2 cellular contexts compared by ENCODE assay signal in genomic region chr10:48296699-48297098, GRCh38.
TF ChIP-seq lines count a peak whose summit lies in the region.

No MANE protein-coding gene starts in this region.

TF ChIP-seq in GM23338, 12 proteins besides CTCF, POLR2A, EP300 and RAD21 (continued from another document):
- TF ChIP-seq ZNF462 (CRISPR knock-in tag; IDR thresholded peaks at IDR 0.05) (no peak), REST (IDR thresholded peaks at IDR 0.05; ENCODE audit: unreplicated experiment) (no peak), CREB1 (CRISPR knock-in tag; IDR thresholded peaks at IDR 0.05; ENCODE audit: low read depth) (no peak), NANOG (IDR thresholded peaks at IDR 0.05; ENCODE audit: borderline replicate concordance) (no peak), ZNF114 (CRISPR knock-in tag; IDR thresholded peaks at IDR 0.05) (no peak), STAT1 (IDR thresholded peaks at IDR 0.05; ENCODE audit: unreplicated experiment) (no peak), JUNB (IDR thresholded peaks at IDR 0.05; ENCODE audit: unreplicated experiment) (no peak)

TF ChIP-seq in WTC11, 78 proteins besides CTCF, POLR2A, EP300 and RAD21 (continued from another document):
- no peak for TF ChIP-seq CREB1 (CRISPR knock-in tag; IDR thresholded peaks at IDR 0.05)
- no peak for TF ChIP-seq E2F5 (CRISPR knock-in tag; IDR thresholded peaks at IDR 0.05)
- no peak for TF ChIP-seq ARID4B (CRISPR knock-in tag; IDR thresholded peaks at IDR 0.05; ENCODE audit: borderline replicate concordance)
- TF ChIP-seq FOXP1 (CRISPR knock-in tag; IDR thresholded peaks at IDR 0.05; ENCODE audit: borderline replicate concordance) = no peak
- no peak for TF ChIP-seq EMX1 (CRISPR knock-in tag; IDR thresholded peaks at IDR 0.05)
- TF ChIP-seq SMAD3 (CRISPR knock-in tag; IDR thresholded peaks at IDR 0.05; ENCODE audit: borderline replicate concordance) = no peak
- TF ChIP-seq ZNF263 (CRISPR knock-in tag; IDR thresholded peaks at IDR 0.05; ENCODE audit: low read depth) = no peak
- no peak for TF ChIP-seq IRF1 (CRISPR knock-in tag; IDR thresholded peaks at IDR 0.05)
- no peak for TF ChIP-seq ZNF532 (CRISPR knock-in tag; IDR thresholded peaks at IDR 0.05; ENCODE audit: borderline replicate concordance)
- TF ChIP-seq ZNF219 (CRISPR knock-in tag; IDR thresholded peaks at IDR 0.05; ENCODE audit: borderline replicate concordance) = no peak
- no peak for TF ChIP-seq MYBL2 (CRISPR knock-in tag; IDR thresholded peaks at IDR 0.05)
